Comparison of ENCODE assay signal across 8 cellular contexts in genomic region chr7:2242541-2243482, GRCh38. TPM values are rescaled to one million over a fixed set of nuclear protein-coding genes. Genes with fewer than 3 reads are reported as not detected.
DNase-seq lines count a peak whose midpoint lies in the region; ATAC-seq and TF ChIP-seq lines count a peak whose summit lies in the region.

No MANE protein-coding gene starts in this region.

- H3K4me1 ChIP-seq in SJCRH30 (peaks cover 7% of the 10 kb centered on the region; the same call in 1 of the 2 replicates), colonic mucosa (peaks cover 8% of the 10 kb centered on the region), muscle layer of duodenum (ENCODE audit: control insufficient read depth in 1 of 2, insufficient read depth in 2 of 2, low read length in 2 of 2) (peaks cover 0 to 22% of the 10 kb centered on the region in 2 donors)

- DNase-seq in NCI-H146 (lab: John Stamatoyannopoulos, UW) = peak; percentile 25
- DNase-seq in NCI-H146 treated with DMSO at 0.1 percent for 48 hours (lab: John Stamatoyannopoulos, UW; ENCODE audit: unreplicated experiment) = no peak
- peak; percentile 45 to 56 for DNase-seq in SJCRH30
- peak; percentile 56 for DNase-seq in colonic mucosa

- no peak for TF ChIP-seq CTCF in colonic mucosa (IDR thresholded peaks at IDR 0.05)

- peak overlapping the region; percentile 73 to 92 for H3K9ac ChIP-seq in colonic mucosa (ENCODE audit: low read depth in 2 of 2, low read length in 2 of 2)

- H3K36me3 ChIP-seq in SJCRH30 = peaks cover 12% of the 10 kb centered on the region; the same call in 1 of the 2 replicates
- no peaks in the 10 kb centered on the region for H3K36me3 ChIP-seq in colonic mucosa
- H3K36me3 ChIP-seq in muscle layer of duodenum (ENCODE audit: control insufficient read depth in 1 of 2, insufficient read depth in 2 of 2, low read length in 2 of 2) = peaks cover 7 to 15% of the 10 kb centered on the region in 2 donors

- H3K4me3 ChIP-seq in SJCRH30 (peak overlapping the region; percentile 96), colonic mucosa (peak overlapping the region; percentile 100), muscle layer of duodenum (ENCODE audit: low read depth in 1 of 2, low read length in 2 of 2) (peak overlapping the region; percentile 71 to 100)

- H3K27me3 ChIP-seq in SJCRH30 (no peaks in the 10 kb centered on the region), colonic mucosa (no peaks in the 10 kb centered on the region), muscle layer of duodenum (ENCODE audit: low read depth, low read length) (no peaks in the 10 kb centered on the region)

- H3K9me3 ChIP-seq in SJCRH30 (replicated peaks) (no peaks in the 10 kb centered on the region), colonic mucosa (no peaks in the 10 kb centered on the region), muscle layer of duodenum (ENCODE audit: control insufficient read depth in 1 of 2, low read length in 2 of 2) (no peaks in the 10 kb centered on the region)

- H3K27ac ChIP-seq in SJCRH30 = peak overlapping the region; percentile 69
- no peak overlapping the region for H3K27ac ChIP-seq in colonic mucosa
- H3K27ac ChIP-seq in muscle layer of duodenum (ENCODE audit: low read length) = peak overlapping the region; percentile 8

- ATAC-seq in HG03097 (IDR thresholded peaks at IDR 0.05; ENCODE audit: low FRiP score, unreplicated experiment) (peak; percentile 18), HG03469 (IDR thresholded peaks at IDR 0.05; ENCODE audit: unreplicated experiment) (no peak), GM18907 (IDR thresholded peaks at IDR 0.05; ENCODE audit: unreplicated experiment) (no peak)

- intact Hi-C loops in colonic mucosa (cut with DNase I) = no loop called here

RNA-seq across cellular contexts. Expression of gene NUDT1, which starts 0.8 kb away (rescaled TPM):
- 71.2 and 91.3 TPM in 2 replicates for total RNA-seq in SJCRH30 (2014; rRNA removed; shearing (Covaris generic))
- 10 to 100 TPM; 15.0 to 51.6 TPM for total RNA-seq in colonic mucosa

RNA-seq across cellular contexts. Expression of gene MRM2, which starts 0.8 kb away (rescaled TPM):
- total RNA-seq in SJCRH30 (2014; rRNA removed; shearing (Covaris generic)) = 39.6 and 42.4 TPM in 2 replicates
- 10 to 100 TPM; 17.3 to 27.0 TPM for total RNA-seq in colonic mucosa

RNA-seq across cellular contexts. Expression of gene MAD1L1, which starts 10.1 kb away (rescaled TPM):
- total RNA-seq in SJCRH30 (2014; rRNA removed; shearing (Covaris generic)) = 25.9 and 31.5 TPM in 2 replicates
- 10 to 100 TPM; 18.2 to 47.0 TPM for total RNA-seq in colonic mucosa
